8 cellular contexts compared by ENCODE assay signal in the genomic region with DNA sequence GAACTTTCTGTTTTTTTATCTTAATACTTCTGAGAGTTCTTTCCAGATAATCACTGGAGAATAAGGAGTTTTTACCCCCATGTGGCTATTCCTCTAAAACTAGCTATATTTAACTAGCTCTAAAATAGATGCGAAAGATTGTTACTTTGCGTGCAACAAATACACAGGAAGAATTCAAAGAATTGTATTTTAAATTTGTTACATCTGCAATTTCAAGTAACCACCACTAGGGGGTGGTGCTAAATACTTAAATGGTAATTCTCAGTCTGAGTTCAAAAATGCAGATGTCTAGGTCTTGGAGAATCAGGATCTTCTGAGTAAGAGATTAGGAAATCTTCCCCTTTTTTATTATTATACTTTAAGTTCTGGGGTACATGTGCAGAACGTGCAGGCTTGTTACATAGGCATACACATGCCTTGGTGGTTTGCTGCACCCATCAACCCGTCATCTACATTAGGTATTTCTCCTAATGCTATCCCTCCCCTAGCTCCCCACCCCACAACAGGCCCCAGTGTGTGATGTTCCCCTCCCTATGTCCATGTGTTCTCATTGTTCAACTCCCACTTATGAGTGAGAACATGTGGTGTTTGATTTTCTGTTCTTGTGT.
A peak's percentile ranks its signal among the peaks of the same experiment; 100 is the strongest.
DNase-seq lines count a peak whose midpoint lies in the region; ATAC-seq, FAIRE-seq and TF ChIP-seq lines count a peak whose summit lies in the region.
"Not testable (repeated sequence)": the region's sequence is repeated elsewhere in the genome, so short reads cannot be mapped to it uniquely, and the experiment has no call there.

No MANE protein-coding gene starts in this region.

- H3K9me3 ChIP-seq in A549: peaks cover 18% of the 10 kb centered on the region; the same call in 2 of the 3 replicates
- not testable (repeated sequence) for H3K9me3 ChIP-seq in CD8-positive, alpha-beta T cell (ENCODE audit: low read length); PC-9 (ENCODE audit: insufficient read depth, low read depth); lower lobe of right lung

- DNase-seq in A549 (ENCODE audit: low read depth in 1 of 2, low spot score in 1 of 2); CD8-positive, alpha-beta T cell; PC-9; WTC11 (ENCODE audit: low spot score); fibroblast of villous mesenchyme (ENCODE audit: low read depth); lower lobe of right lung; osteocyte (ENCODE audit: extremely low spot score, unreplicated experiment): not testable (repeated sequence)

- TF ChIP-seq POLR2A in A549 (IDR thresholded peaks at IDR 0.05; ENCODE audit: low read length): not testable (repeated sequence)

- H3K4me3 ChIP-seq in A549; CD8-positive, alpha-beta T cell (ENCODE audit: low read depth, low read length); KMS-11 (IDR thresholded peaks at IDR 0.05; ENCODE audit: insufficient read depth, low read depth, low read length); PC-9; fibroblast of villous mesenchyme (ENCODE audit: low read depth, low read length); lower lobe of right lung: not testable (repeated sequence)

- H3K27me3 ChIP-seq in CD8-positive, alpha-beta T cell (ENCODE audit: insufficient read depth, low read length); KMS-11 (ENCODE audit: insufficient read depth, low read depth); PC-9 (ENCODE audit: insufficient read depth, low read depth); lower lobe of right lung (ENCODE audit: low read depth): not testable (repeated sequence)

- not testable (repeated sequence) for H3K27ac ChIP-seq in A549; CD8-positive, alpha-beta T cell (ENCODE audit: low read depth, low read length); KMS-11; PC-9; lower lobe of right lung

- H3K4me3 Mint-ChIP-seq in CD8-positive, alpha-beta T cell; WTC11; osteocyte (ENCODE audit: unreplicated experiment): not testable (repeated sequence)

- H3K9ac ChIP-seq in KMS-11: not testable (repeated sequence)

- not testable (repeated sequence) for H3K4me2 ChIP-seq in A549, KMS-11, PC-9

- TF ChIP-seq RAD21 in A549 (conservative IDR thresholded peaks at IDR 0.05 in 1 of 2, IDR thresholded peaks at IDR 0.05 in 1 of 2): not testable (repeated sequence)

- not testable (repeated sequence) for H3K9me2 ChIP-seq in PC-9 (ENCODE audit: insufficient read depth)

- not testable (repeated sequence) for H3K4me1 ChIP-seq in A549; CD8-positive, alpha-beta T cell (ENCODE audit: insufficient read depth, low read length); KMS-11 (ENCODE audit: low read depth, poor library complexity, severe bottlenecking); PC-9 (replicated peaks; ENCODE audit: insufficient read depth); lower lobe of right lung

- TF ChIP-seq EP300 in A549 (IDR thresholded peaks at IDR 0.05): not testable (repeated sequence)

- CTCF ChIA-PET in A549 (lab: Yijun Ruan, JAX); CD8-positive, alpha-beta T cell (lab: Charles Lee); PC-9 (lab: Charles Lee); WTC11 (lab: Charles Lee): not testable (repeated sequence)

- H3K27ac Mint-ChIP-seq in CD8-positive, alpha-beta T cell; WTC11; osteocyte (ENCODE audit: unreplicated experiment): not testable (repeated sequence)

- BruUV-seq in PC-9 (replicated peaks; lab: Mats Ljungman, UMichigan): not testable (repeated sequence)

- not testable (repeated sequence) for H3K79me2 ChIP-seq in KMS-11 (ENCODE audit: insufficient read depth, low read depth); PC-9 (ENCODE audit: low read depth)

- H2AFZ ChIP-seq in KMS-11 (ENCODE audit: low read depth); PC-9: not testable (repeated sequence)

- not testable (repeated sequence) for ATAC-seq in A549; CD8-positive, alpha-beta T cell; WTC11; lower lobe of right lung

- H3K9me3 Mint-ChIP-seq in CD8-positive, alpha-beta T cell; WTC11: not testable (repeated sequence)
- H3K9me3 Mint-ChIP-seq in osteocyte (ENCODE audit: unreplicated experiment): peaks cover 21% of the 10 kb centered on the region

- not testable (repeated sequence) for H3K4me1 Mint-ChIP-seq in CD8-positive, alpha-beta T cell (ENCODE audit: low read depth); WTC11; osteocyte (ENCODE audit: unreplicated experiment)

- intact Hi-C loops in CD8-positive, alpha-beta T cell (cut with DNase I, micrococcal nuclease); PC-9 (cut with micrococcal nuclease; ENCODE audit: unreplicated experiment); lower lobe of right lung (cut with DNase I): not testable (repeated sequence)

- FAIRE-seq in A549 (lab: Jason Lieb, UNC): not testable (repeated sequence)

- not testable (repeated sequence) for H3F3A ChIP-seq in PC-9 (ENCODE audit: insufficient read depth, low read depth)

- H4K20me1 ChIP-seq in KMS-11 (ENCODE audit: insufficient read depth); PC-9 (ENCODE audit: insufficient read depth): not testable (repeated sequence)

- peak; percentile 7; the same call in 1 of the 3 replicates for TF ChIP-seq CTCF in A549 (IDR thresholded peaks at IDR 0.05)
- peak; percentile 38 for TF ChIP-seq CTCF in CD8-positive, alpha-beta T cell (IDR thresholded peaks at IDR 0.05)
- peak; percentile 55 for TF ChIP-seq CTCF in KMS-11 (conservative IDR thresholded peaks at IDR 0.05; ENCODE audit: low read depth, low read length)
- TF ChIP-seq CTCF in PC-9 (conservative IDR thresholded peaks at IDR 0.05): peak; percentile 86
- TF ChIP-seq CTCF in WTC11 (IDR thresholded peaks at IDR 0.05): peak; percentile 53
- TF ChIP-seq CTCF in fibroblast of villous mesenchyme (IDR thresholded peaks at IDR 0.05; ENCODE audit: insufficient read depth, low read depth, low read length): peak; percentile 22
- TF ChIP-seq CTCF in lower lobe of right lung (IDR thresholded peaks at IDR 0.05): peak; percentile 38
- TF ChIP-seq CTCF in osteocyte (IDR thresholded peaks at IDR 0.05): peak; percentile 32

- 46% methylated on average over 4 of the region's 4 CpGs for WGBS in A549 (ENCODE audit: missing lambda C conversion rate)

- POLR2A ChIA-PET in A549 (lab: Yijun Ruan, JAX); CD8-positive, alpha-beta T cell (lab: Charles Lee); PC-9 (lab: Charles Lee; ENCODE audit: unreplicated experiment); WTC11 (lab: Charles Lee): not testable (repeated sequence)

- not testable (repeated sequence) for H3K27me3 Mint-ChIP-seq in CD8-positive, alpha-beta T cell (ENCODE audit: low read depth); WTC11 (ENCODE audit: low read depth); osteocyte (ENCODE audit: unreplicated experiment)

- H3K36me3 Mint-ChIP-seq in CD8-positive, alpha-beta T cell; osteocyte (ENCODE audit: unreplicated experiment): not testable (repeated sequence)
- peaks cover 25% of the 10 kb centered on the region for H3K36me3 Mint-ChIP-seq in WTC11

- H3K36me3 ChIP-seq in CD8-positive, alpha-beta T cell (ENCODE audit: insufficient read depth, low read length); KMS-11 (ENCODE audit: insufficient read depth); PC-9 (ENCODE audit: low read depth); lower lobe of right lung: not testable (repeated sequence)

Comparison
In these comparisons a context has a peak if more than half of its experiments do, and no peak if none do; other contexts are left out.
1. CTCF ChIP-seq: peak in every context shown above with its lines; median percentile 86 in PC-9; 55 in KMS-11; 53 in WTC11; 38 in CD8-positive, alpha-beta T cell; 38 in lower lobe of right lung; 32 in osteocyte; 22 in fibroblast of villous mesenchyme; 7 in A549.